ENCODE assay signal across 14 cellular contexts in genomic region chr13:43611631-43612416, GRCh38.
"Had no signal": no experiment of that assay in that cellular context is flagged by ENCODE, and none has a peak within 500 bp of the region (broad histone marks: within the 10 kb centered on the region; RNA-seq: fewer than 3 reads in every experiment).

No MANE protein-coding gene starts in this region.

- H3K27ac ChIP-seq: hepatocyte, neutrophil, parathyroid adenoma, thyroid gland had no signal

- DNase-seq: activated CD4-positive, alpha-beta T cell treated with anti-CD3 and anti-CD28 coated beads, Interleukin-2, amount 50 U/mL, for 4 hours; activated gamma-delta T cell treated with Interleukin-2 at 50 U/mL for 16 hours; activated T-cell treated with anti-CD3 and anti-CD28 coated beads for 4 hours; effector CD8-positive, alpha-beta T cell; left colon; naive thymus-derived CD8-positive, alpha-beta T cell; stimulated activated CD4-positive, alpha-beta T cell treated with anti-CD3 and anti-CD28 coated beads, Interleukin-2, amount 100 ng/mL, for 24 hours; stimulated activated naive CD4-positive, alpha-beta T cell treated with Interleukin-2 at 50 U/mL for 16 hours; thyroid gland had no signal

- H3K4me3 ChIP-seq: hepatocyte, thyroid gland had no signal

- H2AFZ ChIP-seq: hepatocyte, parathyroid adenoma had no signal

- H3K9me3 ChIP-seq: neutrophil, thyroid gland had no signal

- H3K4me1 ChIP-seq: parathyroid adenoma, thyroid gland had no signal

- H3K79me2 ChIP-seq: hepatocyte, parathyroid adenoma had no signal

- H3K36me3 ChIP-seq: neutrophil, thyroid gland had no signal

- H3K27me3 ChIP-seq: hepatocyte, neutrophil, thyroid gland had no signal

- H3K4me2 ChIP-seq: hepatocyte had no signal

- H3K9ac ChIP-seq: parathyroid adenoma had no signal

- ATAC-seq: activated naive CD4-positive, alpha-beta T cell treated with anti-CD3 and anti-CD28 coated beads, Interleukin-2, amount 50 U/mL, for 72 hours; esophagus mucosa; left colon; naive thymus-derived CD8-positive, alpha-beta T cell had no signal
